Comparison of ENCODE assay signal across 11 cellular contexts in the genomic region with DNA sequence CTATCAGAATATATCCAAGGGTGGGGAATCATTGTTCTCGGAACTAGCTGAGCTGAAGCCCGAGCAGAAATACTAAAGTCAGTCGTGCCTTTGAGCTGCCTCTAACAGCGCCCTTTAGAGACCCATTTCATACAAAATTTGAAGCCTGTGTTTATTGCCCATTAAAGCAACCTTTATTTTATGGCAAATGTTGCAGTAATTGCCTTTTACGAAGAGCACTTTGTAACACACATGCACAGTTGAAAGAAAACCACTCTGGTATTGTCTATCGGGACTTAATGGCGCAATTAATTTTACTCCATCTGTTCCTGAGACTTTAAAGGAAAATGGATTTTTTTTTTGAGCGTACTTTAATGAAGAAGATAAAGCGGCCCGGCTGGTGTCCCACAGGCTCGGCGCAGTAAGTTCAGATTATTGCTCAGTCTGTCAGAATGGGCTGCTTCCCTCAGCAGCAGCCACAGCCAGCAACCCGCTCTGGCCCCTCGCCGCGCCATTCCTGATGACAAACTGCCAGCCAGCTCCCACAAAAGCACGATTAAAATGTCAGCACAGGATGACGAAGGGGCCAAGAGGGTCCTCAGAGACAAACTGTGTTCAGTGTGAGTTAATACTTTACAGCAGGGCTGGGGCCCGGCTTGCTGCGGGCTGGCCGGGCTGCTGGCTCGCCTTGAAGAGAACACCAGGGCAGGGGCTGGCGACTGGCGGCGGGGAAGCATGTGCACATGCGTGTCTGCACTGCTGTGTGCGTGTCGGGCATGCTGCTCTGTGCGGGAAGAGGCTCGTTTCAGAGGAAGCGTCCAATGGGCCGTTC.
DNase-seq lines count a peak whose midpoint lies in the region; ATAC-seq and TF ChIP-seq lines count a peak whose summit lies in the region.
"Had no signal": no experiment of that assay in that cellular context is flagged by ENCODE, and none has a peak within 500 bp of the region (broad histone marks: within the 10 kb centered on the region; RNA-seq: fewer than 3 reads in every experiment).

No MANE protein-coding gene starts in this region.

- CTCF ChIA-PET in HEK293T (lab: Yijun Ruan, JAX): no interaction called here

- no peaks in the 10 kb centered on the region for H3K36me3 ChIP-seq in left ventricle myocardium inferior
- H3K36me3 ChIP-seq: spleen had no signal

- H3K4me3 ChIP-seq in left ventricle myocardium inferior: no peak overlapping the region
- H3K4me3 ChIP-seq: spleen had no signal

- no peak overlapping the region for H3K27ac ChIP-seq in left ventricle myocardium inferior (replicated peaks)
- H3K27ac ChIP-seq: spleen had no signal

- no peaks in the 10 kb centered on the region for H3K4me1 ChIP-seq in left ventricle myocardium inferior
- H3K4me1 ChIP-seq: spleen had no signal

- intact Hi-C loops in left ventricle myocardium inferior (cut with micrococcal nuclease) (no loop called here), left colon (cut with DNase I, micrococcal nuclease) (no loop called here)

- POLR2A ChIA-PET in HEK293T (lab: Yijun Ruan, JAX): interaction anchor here (0.6 to 1.5 kb wide), 5 partner anchors 35 to 63 kb away, joined by 3 to 5 read pairs (median 3); no protein-coding TSS in a partner anchor

- no peak for ATAC-seq in left colon
- no peak for ATAC-seq in HG03095 (IDR thresholded peaks at IDR 0.05; ENCODE audit: unreplicated experiment)
- ATAC-seq: activated naive CD4-positive, alpha-beta T cell treated with anti-CD3 and anti-CD28 coated beads, Interleukin-2, amount 50 U/mL, for 72 hours had no signal

- H3K27me3 ChIP-seq in left ventricle myocardium inferior (ENCODE audit: low read depth): no peaks in the 10 kb centered on the region
- H3K27me3 ChIP-seq: spleen had no signal

- DNase-seq in HEK293T (ENCODE audit: extremely low spot score): peak; percentile 64
- DNase-seq in NCI-H748 (lab: John Stamatoyannopoulos, UW; ENCODE audit: unreplicated experiment): peak; percentile 87
- DNase-seq in left ventricle myocardium inferior: peak; percentile 57
- peak; percentile 44 for DNase-seq in stromal cell of bone marrow (ENCODE audit: low read depth)
- no peak for DNase-seq in left colon
- no peak for DNase-seq in SKM-1 (lab: John Stamatoyannopoulos, UW; ENCODE audit: unreplicated experiment)
- DNase-seq: activated CD4-positive, alpha-beta memory T cell treated with anti-CD3 and anti-CD28 coated beads, Interleukin-2, amount 10 ng/mL, durations not matched to agents 7 days and 5 days; spleen; T-helper 2 cell had no signal

- TF ChIP-seq CTCF in left ventricle myocardium inferior (IDR thresholded peaks at IDR 0.05; ENCODE audit: borderline replicate concordance): no peak

- no peaks in the 10 kb centered on the region for H3K9me3 ChIP-seq in left ventricle myocardium inferior (replicated peaks)
- H3K9me3 ChIP-seq: spleen had no signal

TF ChIP-seq in HEK293T, 16 proteins besides CTCF, POLR2A, EP300 and RAD21:
- no peak for TF ChIP-seq ARNT (IDR thresholded peaks at IDR 0.05)
- TF ChIP-seq TARDBP (IDR thresholded peaks at IDR 0.05): no peak
- peak; percentile 96 for TF ChIP-seq PKNOX1 (IDR thresholded peaks at IDR 0.05)
- peak; percentile 89; the same call in 1 of the 2 replicates for TF ChIP-seq L3MBTL2 (conservative IDR thresholded peaks at IDR 0.05)
- no peak for TF ChIP-seq ELF4 (IDR thresholded peaks at IDR 0.05)
- peak; percentile 54; the same call in 1 of the 2 replicates for TF ChIP-seq CTBP1 (IDR thresholded peaks at IDR 0.05; ENCODE audit: borderline replicate concordance)
- TF ChIP-seq ZNF384 (IDR thresholded peaks at IDR 0.05): peak; percentile 69
- no peak for TF ChIP-seq FOXK2 (IDR thresholded peaks at IDR 0.05)
- no peak for TF ChIP-seq FOXM1 (IDR thresholded peaks at IDR 0.05; ENCODE audit: borderline replicate concordance)
- no peak for TF ChIP-seq HDGF (IDR thresholded peaks at IDR 0.05; ENCODE audit: borderline replicate concordance)
- TF ChIP-seq FOXA1 (IDR thresholded peaks at IDR 0.05): no peak

Comparison
In these comparisons a context has a peak if more than half of its experiments do, and no peak if none do; other contexts are left out.
1. DNase-seq: peak in HEK293T (single experiment), NCI-H748 (single experiment), left ventricle myocardium inferior (single experiment) and stromal cell of bone marrow (single experiment); none in left colon (0 of 2) and SKM-1 (single experiment).